In genomic region chr12:60398547-60398946, GRCh38 we compare ENCODE assay signal across 21 cellular contexts.
"Had no signal": no experiment of that assay in that cellular context is flagged by ENCODE, and none has a peak within 500 bp of the region (broad histone marks: within the 10 kb centered on the region; RNA-seq: fewer than 3 reads in every experiment).

No MANE protein-coding gene starts in this region.

- H3K9me3 Mint-ChIP-seq: stimulated activated naive CD8-positive, alpha-beta T cell treated with anti-CD3 and anti-CD28 coated beads, Interleukin-15, Interleukin-2, amounts not matched to agents 100 ng/mL and 50 ng/mL, for 24 hours had no signal

- H3K79me2 ChIP-seq: hepatocyte had no signal

- FAIRE-seq: endometrium had no signal

- H3K4me3 ChIP-seq: esophagus muscularis mucosa, hepatocyte, mucosa of descending colon, smooth muscle cell, tibial artery, upper lobe of left lung, uterus had no signal

- H3K4me2 ChIP-seq: hepatocyte, smooth muscle cell had no signal

- H3K27ac ChIP-seq: epithelial cell of prostate, esophagus muscularis mucosa, foreskin keratinocyte, hepatocyte, neutrophil, tibial artery, upper lobe of left lung, uterus had no signal

- ATAC-seq: foreskin keratinocyte; mucosa of descending colon; naive thymus-derived CD8-positive, alpha-beta T cell; right cardiac atrium; stimulated activated effector memory CD8-positive, alpha-beta T cell treated with anti-CD3 and anti-CD28 coated beads, Interleukin-12 subunit alpha, Interleukin-12 subunit beta, amount 100 ng/mL, for 72 hours had no signal

- H2AFZ ChIP-seq: hepatocyte had no signal

- H3K9me3 ChIP-seq: esophagus muscularis mucosa, neutrophil, tibial artery, upper lobe of left lung, uterus had no signal

- H3K4me3 Mint-ChIP-seq: naive thymus-derived CD8-positive, alpha-beta T cell; stimulated activated effector memory CD8-positive, alpha-beta T cell treated with anti-CD3 and anti-CD28 coated beads, Interleukin-12 subunit alpha, Interleukin-12 subunit beta, amount 100 ng/mL, for 72 hours; stimulated activated naive CD8-positive, alpha-beta T cell treated with anti-CD3 and anti-CD28 coated beads, Interleukin-15, Interleukin-2, amounts not matched to agents 100 ng/mL and 50 ng/mL, for 24 hours had no signal

- H3K36me3 Mint-ChIP-seq: naive thymus-derived CD8-positive, alpha-beta T cell; stimulated activated effector memory CD8-positive, alpha-beta T cell treated with anti-CD3 and anti-CD28 coated beads, Interleukin-12 subunit alpha, Interleukin-12 subunit beta, amount 100 ng/mL, for 72 hours had no signal

- H3K27me3 ChIP-seq: esophagus muscularis mucosa, foreskin keratinocyte, hepatocyte, neutrophil, tibial artery, upper lobe of left lung, uterus had no signal

- H3K36me3 ChIP-seq: esophagus muscularis mucosa, neutrophil, tibial artery, upper lobe of left lung, uterus had no signal

- H3K27ac Mint-ChIP-seq: naive thymus-derived CD8-positive, alpha-beta T cell; stimulated activated effector memory CD8-positive, alpha-beta T cell treated with anti-CD3 and anti-CD28 coated beads, Interleukin-12 subunit alpha, Interleukin-12 subunit beta, amount 100 ng/mL, for 72 hours; stimulated activated naive CD8-positive, alpha-beta T cell treated with anti-CD3 and anti-CD28 coated beads, Interleukin-15, Interleukin-2, amounts not matched to agents 100 ng/mL and 50 ng/mL, for 24 hours had no signal

- H3K4me1 Mint-ChIP-seq: naive thymus-derived CD8-positive, alpha-beta T cell; stimulated activated effector memory CD8-positive, alpha-beta T cell treated with anti-CD3 and anti-CD28 coated beads, Interleukin-12 subunit alpha, Interleukin-12 subunit beta, amount 100 ng/mL, for 72 hours had no signal

- H3K4me1 ChIP-seq: esophagus muscularis mucosa, tibial artery, upper lobe of left lung, uterus had no signal

- DNase-seq: effector memory CD4-positive, alpha-beta T cell; head of caudate nucleus; kidney glomerular epithelial cell; mucosa of descending colon; naive thymus-derived CD8-positive, alpha-beta T cell; posterior cingulate gyrus; right cardiac atrium; stimulated activated CD4-positive, alpha-beta T cell treated with anti-CD3 and anti-CD28 coated beads, Interleukin-4, amount 100 ng/mL, for 1 hour; stimulated activated CD8-positive, alpha-beta memory T cell treated with anti-CD3 and anti-CD28 coated beads, Interleukin-4, amount 100 ng/mL, for 48 hours; tibial artery; upper lobe of left lung; uterus had no signal

- H3K27me3 Mint-ChIP-seq: naive thymus-derived CD8-positive, alpha-beta T cell; stimulated activated naive CD8-positive, alpha-beta T cell treated with anti-CD3 and anti-CD28 coated beads, Interleukin-15, Interleukin-2, amounts not matched to agents 100 ng/mL and 50 ng/mL, for 24 hours had no signal
